Comparison of ENCODE assay signal across 1 cellular context in the genomic region with DNA sequence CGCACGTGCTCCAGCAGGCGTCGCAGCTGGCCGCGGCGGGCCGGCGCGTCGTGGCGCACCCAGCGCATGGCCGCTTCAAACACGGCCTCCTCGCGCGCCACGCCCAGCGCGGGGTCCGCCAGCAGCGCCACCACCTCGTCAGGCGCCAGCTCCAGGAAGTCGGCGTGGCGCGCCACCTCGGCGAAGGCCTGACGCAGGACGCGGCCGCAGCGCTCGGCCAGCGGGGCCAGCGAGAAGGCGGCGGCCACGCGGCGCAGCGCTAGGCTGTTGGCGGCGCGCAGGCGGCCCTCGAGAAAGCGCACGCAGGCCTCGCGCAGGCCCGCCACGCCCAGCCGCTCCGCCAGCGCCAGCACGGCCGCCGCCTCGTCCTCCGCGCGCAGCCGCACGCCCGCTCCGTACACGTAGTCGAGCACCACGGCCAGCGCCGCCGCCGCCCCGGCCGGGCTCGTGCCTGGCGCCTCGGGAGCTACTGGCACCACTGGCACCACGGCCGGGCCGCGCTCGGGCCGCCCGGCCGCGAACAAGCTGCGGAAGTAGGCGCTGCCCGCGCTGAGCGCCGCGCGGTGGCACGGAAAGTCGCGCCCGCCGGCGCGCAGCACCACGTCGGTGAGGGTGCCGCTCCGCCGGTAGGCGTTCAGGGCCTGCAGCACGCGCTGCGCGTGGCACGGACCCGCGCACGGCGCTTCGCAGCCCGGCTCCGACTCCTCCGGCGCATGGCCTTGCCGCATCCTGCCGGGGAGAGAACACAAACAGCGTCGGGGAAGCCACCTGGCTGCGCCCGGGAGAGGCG.
A peak's percentile ranks its signal among the peaks of the same experiment; 100 is the strongest.
TF ChIP-seq lines count a peak whose summit lies in the region.

No MANE protein-coding gene starts in this region.

TF ChIP-seq in endothelial cell of umbilical vein, 7 proteins besides CTCF, POLR2A, EP300 and RAD21:
- TF ChIP-seq EZH2 (IDR thresholded peaks at IDR 0.05; ENCODE audit: borderline replicate concordance, low read depth, low read length, severe bottlenecking) (peak; percentile 92), MYC (IDR thresholded peaks at IDR 0.05; ENCODE audit: low read depth, low read length) (peak; percentile 16), FOS (IDR thresholded peaks at IDR 0.05; ENCODE audit: borderline replicate concordance, insufficient read depth, low read length) (no peak), GATA2 (IDR thresholded peaks at IDR 0.05; ENCODE audit: insufficient read depth, insufficient read length, low read depth, low read length) (no peak), POLR2AphosphoS5 (IDR thresholded peaks at IDR 0.05; ENCODE audit: insufficient read depth, low read depth, low read length) (no peak), JUN (IDR thresholded peaks at IDR 0.05; ENCODE audit: borderline replicate concordance, insufficient read depth, insufficient read length, low read depth) (no peak)
- TF ChIP-seq, protein P1, sequence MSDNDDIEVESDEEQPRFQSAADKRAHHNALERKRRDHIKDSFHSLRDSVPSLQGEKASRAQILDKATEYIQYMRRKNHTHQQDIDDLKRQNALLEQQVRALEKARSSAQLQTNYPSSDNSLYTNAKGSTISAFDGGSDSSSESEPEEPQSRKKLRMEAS (IDR thresholded peaks at IDR 0.05; ENCODE audit: insufficient read depth, insufficient read length), result no peak
